Comparison of ENCODE assay signal across 14 cellular contexts in the genomic region with DNA sequence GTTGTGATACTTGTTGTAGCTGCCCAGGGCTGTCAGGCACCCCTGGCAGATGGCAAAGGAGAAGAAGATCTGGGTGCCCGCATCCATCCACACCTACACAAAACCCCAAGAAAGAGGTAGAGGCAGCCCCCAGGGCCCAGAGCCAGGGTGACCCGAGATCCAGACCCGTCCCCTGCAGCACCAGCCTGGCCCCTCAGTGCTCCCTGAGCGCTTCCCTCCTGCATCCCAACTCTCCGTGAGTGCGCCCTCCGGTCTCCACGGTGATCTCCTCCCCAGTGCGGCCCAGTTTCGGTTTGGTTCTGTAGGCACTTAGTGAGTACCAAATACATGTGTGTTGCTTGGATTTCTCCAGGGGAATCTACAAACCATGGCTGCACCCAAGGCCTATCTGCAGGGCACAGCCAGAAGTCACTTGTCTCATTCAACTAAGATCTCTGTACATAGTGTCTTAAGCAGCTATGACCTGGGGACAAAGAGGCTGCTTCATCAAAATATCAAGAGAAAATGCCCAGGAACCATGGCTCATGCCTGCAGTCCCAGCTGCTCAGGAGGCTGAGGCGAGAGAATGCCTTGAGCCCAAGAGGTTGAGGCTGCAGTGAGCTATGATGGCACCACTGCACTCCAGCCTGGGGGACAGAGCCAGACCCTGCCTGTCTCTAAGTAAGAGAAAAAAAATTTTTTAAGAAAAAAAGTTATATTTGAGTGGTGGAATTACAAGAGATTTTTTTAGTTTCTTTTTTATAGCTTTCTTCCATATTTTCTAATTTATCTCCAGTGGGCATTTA. TPM values are rescaled to one million over a fixed set of nuclear protein-coding genes. Genes with fewer than 3 reads are reported as not detected.
DNase-seq lines count a peak whose midpoint lies in the region; ATAC-seq and TF ChIP-seq lines count a peak whose summit lies in the region.
"Had no signal": no experiment of that assay in that cellular context is flagged by ENCODE, and none has a peak within 500 bp of the region (broad histone marks: within the 10 kb centered on the region; RNA-seq: fewer than 3 reads in every experiment).

No MANE protein-coding gene starts in this region.

- CTCF ChIA-PET in RWPE1 (lab: Yijun Ruan, JAX): interaction anchor here (0.6 kb wide), 1 partner anchor 1219 kb away, joined by 3 read pairs; no protein-coding TSS in a partner anchor

- TF ChIP-seq CTCF in chondrocyte (IDR thresholded peaks at IDR 0.05) (no peak), RWPE1 (conservative IDR thresholded peaks at IDR 0.05; ENCODE audit: low read depth) (no peak)

- H3K4me3 Mint-ChIP-seq in chondrocyte (ENCODE audit: unreplicated experiment): no peak overlapping the region
- H3K4me3 Mint-ChIP-seq: B cell; CD4-positive, alpha-beta T cell had no signal

- POLR2A ChIA-PET in RWPE1 (lab: Yijun Ruan, JAX; ENCODE audit: low non-redundant PET): no interaction called here

- no peak overlapping the region for H3K27ac Mint-ChIP-seq in chondrocyte (ENCODE audit: unreplicated experiment)
- H3K27ac Mint-ChIP-seq: B cell; CD4-positive, alpha-beta T cell had no signal

- DNase-seq in chondrocyte (ENCODE audit: low spot score) (peak; percentile 79), RWPE1 (ENCODE audit: low spot score) (no peak)
- DNase-seq in activated T-cell treated with anti-CD3 and anti-CD28 coated beads, Interleukin-2, amount 50 U/mL, for 48 hours: no peak
- DNase-seq: Calu3; CD4-positive, alpha-beta T cell; DMS 273 treated with DMSO at 0.1 percent for 48 hours; GOT3 had no signal

- H3K36me3 Mint-ChIP-seq in chondrocyte (ENCODE audit: low read depth): no peaks in the 10 kb centered on the region

- no peaks in the 10 kb centered on the region for H3K9me3 Mint-ChIP-seq in chondrocyte (ENCODE audit: low read depth)
- H3K9me3 Mint-ChIP-seq: CD4-positive, alpha-beta T cell had no signal

- H3K27me3 ChIP-seq in layer of hippocampus (ENCODE audit: control insufficient read depth, insufficient read depth, low read length): no peaks in the 10 kb centered on the region

- H3K4me1 Mint-ChIP-seq in chondrocyte (ENCODE audit: low read depth): peaks cover 11% of the 10 kb centered on the region
- H3K4me1 Mint-ChIP-seq: B cell had no signal

- H3K27me3 Mint-ChIP-seq in chondrocyte (ENCODE audit: low read depth): peaks cover 54% of the 10 kb centered on the region

- H3K27ac ChIP-seq in angular gyrus (ENCODE audit: low read depth, low read length): peak overlapping the region; percentile 93
- peak overlapping the region; percentile 90 for H3K27ac ChIP-seq in layer of hippocampus (ENCODE audit: low read depth, low read length)
- peak overlapping the region; percentile 90 for H3K27ac ChIP-seq in temporal lobe (ENCODE audit: low read depth, low read length)
- no peak overlapping the region for H3K27ac ChIP-seq in RWPE1

- no peak for ATAC-seq in GM18502 (IDR thresholded peaks at IDR 0.05; ENCODE audit: poor library complexity, unreplicated experiment)
- ATAC-seq: GM12878 had no signal

RNA-seq across cellular contexts. Expression of a gene that starts 15.9 kb away (rescaled TPM):
- total RNA-seq in chondrocyte: 0.42 TPM in 1 of 3 replicates, not detected in the others
- total RNA-seq in temporal lobe: 11.1 TPM
- total RNA-seq: B cell; CD4-positive, alpha-beta T cell; G401 had no signal
